22 cellular contexts compared by ENCODE assay signal in the genomic region with DNA sequence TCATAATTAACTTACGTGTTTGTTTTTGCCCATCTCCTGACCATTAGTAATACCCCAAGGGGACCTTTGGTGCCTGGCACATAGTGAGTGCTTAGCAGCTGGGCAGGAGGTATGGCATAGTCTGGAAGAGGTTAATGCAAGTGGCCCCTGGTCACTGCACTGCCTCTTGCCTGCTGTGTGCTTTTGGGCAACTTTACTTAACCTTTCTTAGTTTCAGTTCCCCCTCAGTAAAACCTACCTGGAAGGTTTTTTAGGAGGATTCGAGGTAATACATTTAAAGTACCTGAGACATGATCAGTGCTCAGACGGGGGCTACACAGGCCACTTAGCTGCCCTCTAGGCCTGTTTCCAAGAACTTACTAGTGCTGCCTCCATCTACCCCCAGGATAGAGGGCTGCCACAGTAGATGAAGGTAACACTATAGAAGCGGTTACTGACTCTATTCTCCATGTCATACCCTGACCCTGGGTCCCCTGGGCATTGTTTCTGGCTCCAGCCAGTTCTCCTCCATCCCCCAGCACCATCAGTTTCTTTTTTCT. TPM values are rescaled to one million over a fixed set of nuclear protein-coding genes. Genes with fewer than 3 reads are reported as not detected.
DNase-seq lines count a peak whose midpoint lies in the region; ATAC-seq, FAIRE-seq and TF ChIP-seq lines count a peak whose summit lies in the region.
"Had no signal": no experiment of that assay in that cellular context is flagged by ENCODE, and none has a peak within 500 bp of the region (broad histone marks: within the 10 kb centered on the region; RNA-seq: fewer than 3 reads in every experiment).

No MANE protein-coding gene starts in this region.

- H3K9me2 ChIP-seq in MM.1S (replicated peaks; ENCODE audit: insufficient read depth, low read length): no peaks in the 10 kb centered on the region

- no peak overlapping the region for H3K4me3 Mint-ChIP-seq in activated naive CD4-positive, alpha-beta T cell treated with anti-CD3 and anti-CD28 coated beads, Interleukin-2, amount 10 ng/mL, durations not matched to agents 7 days and 5 days
- H3K4me3 Mint-ChIP-seq in stimulated activated memory B cell treated with anti-CD40 and anti-IgM and Interleukin-4, amounts not matched to agents 10 μg/mL and 1 μg/mL and 100 μg/mL, for 72 hours: peak overlapping the region; percentile 26
- H3K4me3 Mint-ChIP-seq: activated naive CD4-positive, alpha-beta T cell treated with anti-CD3 and anti-CD28 coated beads for 36 hours; CD14-positive monocyte; natural killer cell had no signal

- H3K79me2 ChIP-seq in MM.1S (ENCODE audit: low read length): peaks cover 8% of the 10 kb centered on the region; the same call in 1 of the 2 replicates
- H3K79me2 ChIP-seq in GM12878 (ENCODE audit: control insufficient read depth, insufficient read depth, low read length): peaks cover 19% of the 10 kb centered on the region

- BruUV-seq in GM12878 (replicated peaks; lab: Mats Ljungman, UMichigan): no TSS peak

- no peak overlapping the region for H3K9ac ChIP-seq in MM.1S (ENCODE audit: low read length)
- no peak overlapping the region for H3K9ac ChIP-seq in GM12878 (ENCODE audit: control insufficient read depth, insufficient read depth, low read length)
- no peak overlapping the region for H3K9ac ChIP-seq in kidney (ENCODE audit: low read length in 2 of 2)

- WGBS in GM12878 (ENCODE audit: insufficient coverage, insufficient replicate concordance, low lambda C conversion rate, missing lambda C conversion rate): 37% methylated on average over 4 of the region's 4 CpGs

- no peaks in the 10 kb centered on the region for H3K9me3 Mint-ChIP-seq in activated naive CD4-positive, alpha-beta T cell treated with anti-CD3 and anti-CD28 coated beads, Interleukin-2, amount 10 ng/mL, durations not matched to agents 7 days and 5 days
- no peaks in the 10 kb centered on the region for H3K9me3 Mint-ChIP-seq in activated naive CD4-positive, alpha-beta T cell treated with anti-CD3 and anti-CD28 coated beads, Interleukin-2, amount 50 U/mL, for 72 hours
- H3K9me3 Mint-ChIP-seq in stimulated activated memory B cell treated with anti-CD40 and anti-IgM and Interleukin-4, amounts not matched to agents 10 μg/mL and 1 μg/mL and 100 μg/mL, for 72 hours: no peaks in the 10 kb centered on the region
- H3K9me3 Mint-ChIP-seq: activated naive CD4-positive, alpha-beta T cell treated with anti-CD3 and anti-CD28 coated beads for 36 hours; CD14-positive monocyte; natural killer cell had no signal

- H3F3A ChIP-seq in MM.1S (ENCODE audit: insufficient read depth, low read length): peaks cover 26% of the 10 kb centered on the region

- H3K4me2 ChIP-seq in MM.1S (ENCODE audit: low read depth, low read length) (peak overlapping the region; percentile 7; the same call in 1 of the 2 replicates), GM12878 (ENCODE audit: control insufficient read depth, insufficient read depth) (no peak overlapping the region; the same call in 1 of the 2 replicates)

- H3K4me3 ChIP-seq in MM.1S (ENCODE audit: low read length) (no peak overlapping the region), GM12878 (no peak overlapping the region), kidney (ENCODE audit: low read length in 2 of 2) (no peak overlapping the region)
- H3K4me3 ChIP-seq: coronary artery, upper lobe of right lung had no signal

- H4K20me1 ChIP-seq in MM.1S (ENCODE audit: insufficient read depth, low read length) (no peaks in the 10 kb centered on the region), GM12878 (ENCODE audit: control insufficient read depth, insufficient read depth) (no peaks in the 10 kb centered on the region)

- H3K4me1 ChIP-seq in MM.1S (ENCODE audit: low read length): peaks cover 33% of the 10 kb centered on the region
- H3K4me1 ChIP-seq in GM12878 (ENCODE audit: control insufficient read depth, insufficient read depth, low read length): peaks cover 54% of the 10 kb centered on the region
- peaks cover 16 to 27% of the 10 kb centered on the region in 2 donors for H3K4me1 ChIP-seq in kidney (ENCODE audit: control insufficient read depth in 1 of 2, insufficient read depth in 1 of 2, low read depth in 1 of 2, low read length in 2 of 2)

- no peak for FAIRE-seq in GM12878 (lab: Jason Lieb, UNC)
- FAIRE-seq in kidney (lab: Jason Lieb, UNC): no peak
- FAIRE-seq: A204.1 had no signal

- H3K27ac Mint-ChIP-seq in activated naive CD4-positive, alpha-beta T cell treated with anti-CD3 and anti-CD28 coated beads, Interleukin-2, amount 10 ng/mL, durations not matched to agents 7 days and 5 days: peak overlapping the region; percentile 17
- peak overlapping the region in 1 of 2 donors; percentile 75 for H3K27ac Mint-ChIP-seq in activated naive CD4-positive, alpha-beta T cell treated with anti-CD3 and anti-CD28 coated beads, Interleukin-2, amount 50 U/mL, for 72 hours
- H3K27ac Mint-ChIP-seq in stimulated activated memory B cell treated with anti-CD40 and anti-IgM and Interleukin-4, amounts not matched to agents 10 μg/mL and 1 μg/mL and 100 μg/mL, for 72 hours: peak overlapping the region; percentile 65
- H3K27ac Mint-ChIP-seq: natural killer cell had no signal

- H3K27me3 Mint-ChIP-seq in activated naive CD4-positive, alpha-beta T cell treated with anti-CD3 and anti-CD28 coated beads, Interleukin-2, amount 10 ng/mL, durations not matched to agents 7 days and 5 days: no peaks in the 10 kb centered on the region
- no peaks in the 10 kb centered on the region for H3K27me3 Mint-ChIP-seq in stimulated activated memory B cell treated with anti-CD40 and anti-IgM and Interleukin-4, amounts not matched to agents 10 μg/mL and 1 μg/mL and 100 μg/mL, for 72 hours

- TF ChIP-seq CTCF in MM.1S (IDR thresholded peaks at IDR 0.05; ENCODE audit: low read length) (no peak), GM12878 (IDR thresholded peaks at IDR 0.05 in 2 of 3, conservative IDR thresholded peaks at IDR 0.05 in 1 of 3; ENCODE audit: control insufficient read depth in 2 of 3, extremely low read depth in 1 of 3, insufficient read depth in 1 of 3, low read depth in 3 of 3, low read length in 3 of 3) (no peak), kidney (IDR thresholded peaks at IDR 0.05; ENCODE audit: borderline replicate concordance, extremely low read depth, insufficient read depth) (no peak)

- no peaks in the 10 kb centered on the region for H3K27me3 ChIP-seq in MM.1S (replicated peaks; ENCODE audit: insufficient read depth, low read length)
- H3K27me3 ChIP-seq in GM12878 (replicated peaks in 1 of 2; ENCODE audit: control insufficient read depth in 2 of 2, insufficient read depth in 2 of 2, low read length in 1 of 2): no peaks in the 10 kb centered on the region
- H3K27me3 ChIP-seq: upper lobe of right lung had no signal

- POLR2A ChIA-PET in GM12878 (lab: Charles Lee) (interaction anchor here (0.7 to 11.4 kb wide), 7 partner anchors 29 to 82 kb away, joined by 3 to 183 read pairs (median 4); partner anchors contain the start of gene GRK2), HEK293T (lab: Yijun Ruan, JAX) (no interaction called here)

- H2AFZ ChIP-seq in MM.1S (ENCODE audit: low read length) (no peak overlapping the region), GM12878 (ENCODE audit: control insufficient read depth, low read depth, low read length) (no peak overlapping the region)

- H3K36me3 ChIP-seq in MM.1S (replicated peaks; ENCODE audit: insufficient read depth, low read length): no peaks in the 10 kb centered on the region
- H3K36me3 ChIP-seq in GM12878 (ENCODE audit: control insufficient read depth in 2 of 2, insufficient read depth in 2 of 2, low read length in 1 of 2): no peaks in the 10 kb centered on the region
- no peaks in the 10 kb centered on the region for H3K36me3 ChIP-seq in kidney (ENCODE audit: control insufficient read depth in 1 of 2, insufficient read depth in 2 of 2, low read length in 2 of 2)
- H3K36me3 ChIP-seq: upper lobe of right lung had no signal

- in situ Hi-C loops in GM12878 (cut with MboI): loop anchor here (5.0 kb wide), 1 partner anchor 37 kb away; no protein-coding TSS in a partner anchor

- intact Hi-C loops in GM12878 (cut with micrococcal nuclease; ENCODE audit: unreplicated experiment) (no loop called here), kidney (cut with DNase I) (loop anchor here (5.0 kb wide), 1 partner anchor 32 kb away; no protein-coding TSS in a partner anchor)

- RAD21 ChIA-PET in GM12878 (lab: Charles Lee; ENCODE audit: unreplicated experiment): interaction anchor here (1.0 to 10.1 kb wide), 4 partner anchors 21 to 118 kb away, joined by 3 to 525 read pairs (median 98); partner anchors contain the start of gene CLCF1

- peak overlapping the region; percentile 4; the same call in 1 of the 2 replicates for H3K27ac ChIP-seq in MM.1S (ENCODE audit: low read length)
- H3K27ac ChIP-seq in GM12878 (ENCODE audit: control insufficient read depth, insufficient read depth): no peak overlapping the region
- no peak overlapping the region for H3K27ac ChIP-seq in kidney (ENCODE audit: low read depth in 2 of 2, low read length in 2 of 2)
- H3K27ac ChIP-seq: upper lobe of right lung had no signal

- CTCF ChIA-PET in activated naive CD4-positive, alpha-beta T cell treated with anti-CD3 and anti-CD28 coated beads, Interleukin-2, amount 10 ng/mL, durations not matched to agents 7 days and 5 days (lab: Charles Lee): interaction anchor here (0.9 to 11.4 kb wide), 5 partner anchors 8 to 111 kb away, joined by 3 to 564 read pairs (median 3); partner anchors contain the start of genes CLCF1 and RAD9A
- CTCF ChIA-PET in GM12878 (lab: Yijun Ruan, JAX) (interaction anchor here (1.1 to 26.2 kb wide), 6 partner anchors 30 to 319 kb away, joined by 3 to 1301 read pairs (median 8); partner anchors contain the start of genes CLCF1 and RAD9A), HEK293T (lab: Yijun Ruan, JAX) (interaction anchor here (0.7 to 11.6 kb wide), 4 partner anchors 17 to 34 kb away, joined by 3 to 182 read pairs (median 4); no protein-coding TSS in a partner anchor)

- no peaks in the 10 kb centered on the region for H3K9me3 ChIP-seq in MM.1S (replicated peaks; ENCODE audit: insufficient read depth, low read length)
- H3K9me3 ChIP-seq in GM12878 (replicated peaks; ENCODE audit: control insufficient read depth, insufficient read depth, low read length): no peaks in the 10 kb centered on the region
- no peaks in the 10 kb centered on the region for H3K9me3 ChIP-seq in kidney (ENCODE audit: control insufficient read depth in 1 of 2, low read length in 2 of 2)
- H3K9me3 ChIP-seq: upper lobe of right lung had no signal

- peaks cover 9% of the 10 kb centered on the region for H3K36me3 Mint-ChIP-seq in activated naive CD4-positive, alpha-beta T cell treated with anti-CD3 and anti-CD28 coated beads, Interleukin-2, amount 10 ng/mL, durations not matched to agents 7 days and 5 days
- no peaks in the 10 kb centered on the region for H3K36me3 Mint-ChIP-seq in activated naive CD4-positive, alpha-beta T cell treated with anti-CD3 and anti-CD28 coated beads, Interleukin-2, amount 50 U/mL, for 72 hours
- no peaks in the 10 kb centered on the region for H3K36me3 Mint-ChIP-seq in stimulated activated memory B cell treated with anti-CD40 and anti-IgM and Interleukin-4, amounts not matched to agents 10 μg/mL and 1 μg/mL and 100 μg/mL, for 72 hours
- H3K36me3 Mint-ChIP-seq: natural killer cell had no signal

- DNase-seq in activated naive CD4-positive, alpha-beta T cell treated with anti-CD3 and anti-CD28 coated beads, Interleukin-2, amount 10 ng/mL, durations not matched to agents 7 days and 5 days: no peak
- DNase-seq in activated naive CD4-positive, alpha-beta T cell treated with anti-CD3 and anti-CD28 coated beads, Interleukin-2, amount 50 U/mL, for 72 hours (ENCODE audit: low spot score in 2 of 2): no peak
- DNase-seq in MM.1S: no peak
- DNase-seq in GM12878 (ENCODE audit: low read depth, low spot score): no peak
- DNase-seq in HEK293T (ENCODE audit: extremely low spot score): no peak
- no peak for DNase-seq in DMS 273 treated with DMSO at 0.1 percent for 48 hours (lab: John Stamatoyannopoulos, UW)
- no peak for DNase-seq in kidney
- DNase-seq: activated CD4-positive, alpha-beta T cell treated with anti-CD3 and anti-CD28 coated beads, Interleukin-2, amount 50 U/mL, for 48 hours; activated naive CD4-positive, alpha-beta T cell treated with anti-CD3 and anti-CD28 coated beads for 36 hours; activated T-cell treated with anti-CD3 and anti-CD28 coated beads for 4 hours; islet precursor cell; KBM-7; natural killer cell; NCI-H187 treated with DMSO at 0.1 percent for 48 hours; Right ventricle myocardium superior; stimulated activated CD4-positive, alpha-beta T cell treated with anti-CD3 and anti-CD28 coated beads, Interleukin-2, amount 100 ng/mL, for 24 hours; T-helper 1 cell; upper lobe of right lung had no signal

- SMC1A ChIA-PET in GM12878 (lab: Charles Lee; ENCODE audit: uncharacterized antibody, unreplicated experiment): interaction anchor here (1.7 to 15.8 kb wide), 2 partner anchors 28 to 32 kb away, joined by 4 to 646 read pairs; partner anchors contain the start of gene CLCF1

- TF ChIP-seq EP300 in GM12878 (IDR thresholded peaks at IDR 0.05; ENCODE audit: borderline replicate concordance in 1 of 2, control insufficient read depth in 1 of 2, low read depth in 2 of 2, low read length in 2 of 2): no peak

- H3K4me1 Mint-ChIP-seq in activated naive CD4-positive, alpha-beta T cell treated with anti-CD3 and anti-CD28 coated beads, Interleukin-2, amount 10 ng/mL, durations not matched to agents 7 days and 5 days: peaks cover 54% of the 10 kb centered on the region
- peaks cover 76% of the 10 kb centered on the region for H3K4me1 Mint-ChIP-seq in stimulated activated memory B cell treated with anti-CD40 and anti-IgM and Interleukin-4, amounts not matched to agents 10 μg/mL and 1 μg/mL and 100 μg/mL, for 72 hours

- ATAC-seq in activated naive CD4-positive, alpha-beta T cell treated with anti-CD3 and anti-CD28 coated beads, Interleukin-2, amount 50 U/mL, for 72 hours: no peak
- no peak for ATAC-seq in GM12878
- ATAC-seq in stimulated activated memory B cell treated with anti-CD40 and anti-IgM and Interleukin-4, amounts not matched to agents 10 μg/mL and 1 μg/mL and 100 μg/mL, for 72 hours: no peak
- ATAC-seq: natural killer cell, upper lobe of right lung had no signal

- no peak for TF ChIP-seq POLR2A in GM12878 (IDR thresholded peaks at IDR 0.05; ENCODE audit: low read depth, low read length)

- no peak for TF ChIP-seq RAD21 in GM12878 (IDR thresholded peaks at IDR 0.05; ENCODE audit: insufficient read depth, low read depth, low read length)

RNA-seq across cellular contexts. Expression of gene POLD4, which starts 3.4 kb away (rescaled TPM):
- 10 to 100 TPM; 49.9 to 57.2 TPM for total RNA-seq in activated naive CD4-positive, alpha-beta T cell treated with anti-CD3 and anti-CD28 coated beads, Interleukin-2, amount 50 U/mL, for 72 hours
- 56.1 and 63.5 TPM in 2 replicates for total RNA-seq in GM12878 (2013; cell fraction: nucleolus; rRNA removed)
- total RNA-seq in GM12878 (2014; rRNA removed) (140 and 142 TPM in 2 replicates), GM12878 (2014; rRNA removed; fragmentation: Illumina TruSeq; extraction: Trizol) (46.8 and 51.2 TPM in 2 replicates), GM12878 (2021) (103 and 110 TPM in 2 replicates), kidney (54.4 TPM)
- 80.8 TPM for polyA plus RNA-seq in GM12878 (2011; ENCODE audit: low read depth)
- polyA plus RNA-seq in GM12878 (2011; rRNA removed) (43.4 and 72.8 TPM in 2 replicates), GM12878 (2014; fragmentation: Illumina TruSeq; extraction: Trizol) (11.5 and 25.8 TPM in 2 replicates), GM12878 (2014; fragmentation: Nextera tagmentation; extraction: Ambion mirVana) (10 to 100 TPM in 1 of 2 experiments, 1 to 10 TPM in 1; 8.1 to 23.5 TPM), GM12878 (2014; rRNA removed) (176 and 184 TPM in 2 replicates), GM12878 (2016; fragmentation: Nextera tagmentation; extraction: Ambion mirVana) (100 to 1,000 TPM; 120 to 125 TPM), kidney (ENCODE audit: insufficient read depth, low read depth, low replicate concordance) (174 TPM)
- polyA plus RNA-seq in GM12878 (2011; cell fraction: cytosol; rRNA removed): 189 and 201 TPM in 2 replicates
- polyA plus RNA-seq in GM12878 (2011; cell fraction: nucleus; rRNA removed): 133 and 135 TPM in 2 replicates
- 174 and 197 TPM in 2 replicates for polyA plus RNA-seq in GM12878 (2012)
- 22.5 and 64.9 TPM in 2 replicates for polyA minus RNA-seq in GM12878 (2011; rRNA and poly(A)+ RNA removed)
- 39.0 and 41.6 TPM in 2 replicates for polyA minus RNA-seq in GM12878 (2011; cell fraction: cytosol; rRNA and poly(A)+ RNA removed)
- polyA minus RNA-seq in GM12878 (2011; cell fraction: nucleus; rRNA and poly(A)+ RNA removed): 35.1 and 49.9 TPM in 2 replicates

RNA-seq across cellular contexts. Expression of gene CLCF1, which starts 23.4 kb away (rescaled TPM):
- under 1 TPM in 1 of 2 donors, not detected in 1; 0.89 TPM for total RNA-seq in activated naive CD4-positive, alpha-beta T cell treated with anti-CD3 and anti-CD28 coated beads, Interleukin-2, amount 50 U/mL, for 72 hours
- total RNA-seq in GM12878 (2013; cell fraction: nucleolus; rRNA removed): 0.98 and 1.1 TPM in 2 replicates
- total RNA-seq in GM12878 (2014; rRNA removed): 0.68 and 0.82 TPM in 2 replicates
- total RNA-seq in GM12878 (2014; rRNA removed; fragmentation: Illumina TruSeq; extraction: Trizol): 0.63 and 0.64 TPM in 2 replicates
- total RNA-seq in GM12878 (2021): 1.3 and 1.5 TPM in 2 replicates
- 0.31 TPM for polyA plus RNA-seq in GM12878 (2011; ENCODE audit: low read depth)
- polyA plus RNA-seq in GM12878 (2011; rRNA removed): 0.12 and 0.16 TPM in 2 replicates
- polyA plus RNA-seq in GM12878 (2011; cell fraction: cytosol; rRNA removed): 0.42 and 0.45 TPM in 2 replicates
- 0.84 and 1.2 TPM in 2 replicates for polyA plus RNA-seq in GM12878 (2011; cell fraction: nucleus; rRNA removed)
- 0.74 and 0.87 TPM in 2 replicates for polyA plus RNA-seq in GM12878 (2012)
- 0.25 and 0.79 TPM in 2 replicates for polyA plus RNA-seq in GM12878 (2014; fragmentation: Illumina TruSeq; extraction: Trizol)
- polyA plus RNA-seq in GM12878 (2014; fragmentation: Nextera tagmentation; extraction: Ambion mirVana): under 1 TPM; 0.24 to 0.58 TPM
- 2.1 and 2.4 TPM in 2 replicates for polyA plus RNA-seq in GM12878 (2014; rRNA removed)
- polyA plus RNA-seq in GM12878 (2016; fragmentation: Nextera tagmentation; extraction: Ambion mirVana): under 1 TPM in 1 of 2 experiments, not detected in 1; 0.35 TPM
- polyA minus RNA-seq in GM12878 (2011; rRNA and poly(A)+ RNA removed): 0.37 and 0.52 TPM in 2 replicates
- polyA minus RNA-seq in GM12878 (2011; cell fraction: cytosol; rRNA and poly(A)+ RNA removed): not detected in 2 replicates
- polyA minus RNA-seq in GM12878 (2011; cell fraction: nucleus; rRNA and poly(A)+ RNA removed): 0.24 and 0.38 TPM in 2 replicates
- total RNA-seq in kidney: 15.8 TPM
- 5.7 TPM for polyA plus RNA-seq in kidney (ENCODE audit: insufficient read depth, low read depth, low replicate concordance)
- total RNA-seq: activated naive CD4-positive, alpha-beta T cell treated with anti-CD3 and anti-CD28 coated beads for 36 hours had no signal

RNA-seq across cellular contexts. Expression of gene RAD9A, which starts 41.8 kb away (rescaled TPM):
- total RNA-seq in activated naive CD4-positive, alpha-beta T cell treated with anti-CD3 and anti-CD28 coated beads, Interleukin-2, amount 50 U/mL, for 72 hours: 10 to 100 TPM; 35.6 to 53.7 TPM
- total RNA-seq in GM12878 (2013; cell fraction: nucleolus; rRNA removed): 30.1 and 32.3 TPM in 2 replicates
- 21.0 and 21.9 TPM in 2 replicates for total RNA-seq in GM12878 (2014; rRNA removed)
- 8.2 TPM in 2 replicates for total RNA-seq in GM12878 (2014; rRNA removed; fragmentation: Illumina TruSeq; extraction: Trizol)
- total RNA-seq in GM12878 (2021): 29.5 and 32.7 TPM in 2 replicates
- 12.9 TPM for polyA plus RNA-seq in GM12878 (2011; ENCODE audit: low read depth)
- polyA plus RNA-seq in GM12878 (2011; rRNA removed): 9.6 and 18.6 TPM in 2 replicates
- 31.8 and 50.4 TPM in 2 replicates for polyA plus RNA-seq in GM12878 (2011; cell fraction: cytosol; rRNA removed)
- 114 and 143 TPM in 2 replicates for polyA plus RNA-seq in GM12878 (2011; cell fraction: nucleus; rRNA removed)
- polyA plus RNA-seq in GM12878 (2012): 21.3 and 26.9 TPM in 2 replicates
- polyA plus RNA-seq in GM12878 (2014; fragmentation: Illumina TruSeq; extraction: Trizol): 5.8 and 15.6 TPM in 2 replicates
- 1 to 10 TPM; 1.1 to 3.6 TPM for polyA plus RNA-seq in GM12878 (2014; fragmentation: Nextera tagmentation; extraction: Ambion mirVana)
- polyA plus RNA-seq in GM12878 (2014; rRNA removed): 36.2 and 37.6 TPM in 2 replicates
- 10 to 100 TPM; 22.0 to 25.6 TPM for polyA plus RNA-seq in GM12878 (2016; fragmentation: Nextera tagmentation; extraction: Ambion mirVana)
- 7.2 and 11.3 TPM in 2 replicates for polyA minus RNA-seq in GM12878 (2011; rRNA and poly(A)+ RNA removed)
- 4.8 and 10.5 TPM in 2 replicates for polyA minus RNA-seq in GM12878 (2011; cell fraction: cytosol; rRNA and poly(A)+ RNA removed)
- polyA minus RNA-seq in GM12878 (2011; cell fraction: nucleus; rRNA and poly(A)+ RNA removed): 14.0 and 24.6 TPM in 2 replicates
- total RNA-seq in kidney: 17.8 TPM
- polyA plus RNA-seq in kidney (ENCODE audit: insufficient read depth, low read depth, low replicate concordance): 16.4 TPM

RNA-seq across cellular contexts. Expression of gene SSH3, which starts 46.7 kb away (rescaled TPM):
- 10 to 100 TPM; 11.6 to 16.5 TPM for total RNA-seq in activated naive CD4-positive, alpha-beta T cell treated with anti-CD3 and anti-CD28 coated beads, Interleukin-2, amount 50 U/mL, for 72 hours
- total RNA-seq in GM12878 (2013; cell fraction: nucleolus; rRNA removed): 0.93 and 0.94 TPM in 2 replicates
- total RNA-seq in GM12878 (2014; rRNA removed) (0.11 and 0.73 TPM in 2 replicates), GM12878 (2014; rRNA removed; fragmentation: Illumina TruSeq; extraction: Trizol) (0.18 and 0.23 TPM in 2 replicates), GM12878 (2021) (0.80 and 1.7 TPM in 2 replicates), kidney (68.9 TPM)
- polyA plus RNA-seq in GM12878 (2011; ENCODE audit: low read depth): 0.09 TPM
- polyA plus RNA-seq in GM12878 (2011; rRNA removed) (0.05 and 0.10 TPM in 2 replicates), GM12878 (2014; fragmentation: Illumina TruSeq; extraction: Trizol) (0.08 and 0.21 TPM in 2 replicates), GM12878 (2014; fragmentation: Nextera tagmentation; extraction: Ambion mirVana) (not detected), GM12878 (2014; rRNA removed) (0.83 and 0.94 TPM in 2 replicates), GM12878 (2016; fragmentation: Nextera tagmentation; extraction: Ambion mirVana) (under 1 TPM in 1 of 2 experiments, not detected in 1; 0.28 TPM), kidney (ENCODE audit: insufficient read depth, low read depth, low replicate concordance) (25.0 TPM)
- 0.04 and 0.13 TPM in 2 replicates for polyA plus RNA-seq in GM12878 (2011; cell fraction: cytosol; rRNA removed)
- 1.4 and 2.0 TPM in 2 replicates for polyA plus RNA-seq in GM12878 (2011; cell fraction: nucleus; rRNA removed)
- polyA plus RNA-seq in GM12878 (2012): 0.24 and 0.38 TPM in 2 replicates
- polyA minus RNA-seq in GM12878 (2011; rRNA and poly(A)+ RNA removed): 0.26 TPM in 1 of 2 replicates, not detected in the other
- 0.53 TPM in 1 of 2 replicates, not detected in the other for polyA minus RNA-seq in GM12878 (2011; cell fraction: cytosol; rRNA and poly(A)+ RNA removed)
- 0.48 and 2.2 TPM in 2 replicates for polyA minus RNA-seq in GM12878 (2011; cell fraction: nucleus; rRNA and poly(A)+ RNA removed)

RNA-seq across cellular contexts. Expression of gene PPP1CA, which starts 51.7 kb away (rescaled TPM):
- 100 to 1,000 TPM; 238 to 253 TPM for total RNA-seq in activated naive CD4-positive, alpha-beta T cell treated with anti-CD3 and anti-CD28 coated beads, Interleukin-2, amount 50 U/mL, for 72 hours
- total RNA-seq in GM12878 (2013; cell fraction: nucleolus; rRNA removed): 38.1 and 44.1 TPM in 2 replicates
- total RNA-seq in GM12878 (2014; rRNA removed) (342 and 371 TPM in 2 replicates), GM12878 (2014; rRNA removed; fragmentation: Illumina TruSeq; extraction: Trizol) (170 and 176 TPM in 2 replicates), GM12878 (2021) (265 and 269 TPM in 2 replicates), kidney (155 TPM)
- polyA plus RNA-seq in GM12878 (2011; ENCODE audit: low read depth): 75.3 TPM
- polyA plus RNA-seq in GM12878 (2011; rRNA removed) (86.0 and 211 TPM in 2 replicates), GM12878 (2014; fragmentation: Illumina TruSeq; extraction: Trizol) (128 and 202 TPM in 2 replicates), GM12878 (2014; fragmentation: Nextera tagmentation; extraction: Ambion mirVana) (10 to 100 TPM; 26.4 to 41.7 TPM), GM12878 (2014; rRNA removed) (306 and 326 TPM in 2 replicates), GM12878 (2016; fragmentation: Nextera tagmentation; extraction: Ambion mirVana) (100 to 1,000 TPM; 417 to 458 TPM), kidney (ENCODE audit: insufficient read depth, low read depth, low replicate concordance) (210 TPM)
- polyA plus RNA-seq in GM12878 (2011; cell fraction: cytosol; rRNA removed): 440 and 506 TPM in 2 replicates
- polyA plus RNA-seq in GM12878 (2011; cell fraction: nucleus; rRNA removed): 220 and 242 TPM in 2 replicates
- 174 and 181 TPM in 2 replicates for polyA plus RNA-seq in GM12878 (2012)
- 121 and 204 TPM in 2 replicates for polyA minus RNA-seq in GM12878 (2011; rRNA and poly(A)+ RNA removed)
- polyA minus RNA-seq in GM12878 (2011; cell fraction: cytosol; rRNA and poly(A)+ RNA removed): 83.8 and 94.6 TPM in 2 replicates
- 49.0 and 75.9 TPM in 2 replicates for polyA minus RNA-seq in GM12878 (2011; cell fraction: nucleus; rRNA and poly(A)+ RNA removed)
